In the genomic region with DNA sequence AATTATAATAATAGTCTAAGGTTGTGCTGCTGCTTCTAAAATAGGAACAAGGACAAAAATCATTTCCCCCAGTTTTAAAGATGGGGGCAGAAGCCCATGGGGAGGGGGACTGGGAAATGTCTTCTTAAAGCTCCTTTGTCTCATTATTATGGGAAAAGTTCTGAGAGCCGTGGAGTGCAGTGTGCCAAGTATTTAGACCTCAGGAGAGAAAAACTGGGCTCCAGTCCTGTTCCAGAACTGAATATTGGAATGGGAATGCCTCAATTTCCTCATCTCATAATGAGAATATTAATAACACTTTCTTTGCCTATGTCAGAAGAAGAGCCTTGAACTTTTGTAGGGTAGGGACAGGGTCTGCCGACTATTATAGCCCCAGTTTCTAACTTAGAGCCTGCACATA, we compare ENCODE assay signal across 13 cellular contexts. TPM values are rescaled to one million over a fixed set of nuclear protein-coding genes. Genes with fewer than 3 reads are reported as not detected.
A peak's percentile ranks its signal among the peaks of the same experiment; 100 is the strongest.
DNase-seq lines count a peak whose midpoint lies in the region; ATAC-seq and TF ChIP-seq lines count a peak whose summit lies in the region.
"Had no signal": no experiment of that assay in that cellular context is flagged by ENCODE, and none has a peak within 500 bp of the region (broad histone marks: within the 10 kb centered on the region; RNA-seq: fewer than 3 reads in every experiment).

No MANE protein-coding gene starts in this region.

- H3K4me2 ChIP-seq in BLaER1, result peak overlapping the region; percentile 82; the same call in 1 of the 2 replicates
- peak overlapping the region; percentile 94 for H3K4me2 ChIP-seq in Loucy (ENCODE audit: low read depth, low read length, poor library complexity, severe bottlenecking)
- H3K4me2 ChIP-seq in neural cell (ENCODE audit: low read length), result peak overlapping the region; percentile 5

- H2AFZ ChIP-seq in Loucy (ENCODE audit: low read length) (no peak overlapping the region), neural cell (ENCODE audit: low read depth, low read length) (no peak overlapping the region)

- H3F3A ChIP-seq in Loucy (ENCODE audit: low read depth), result no peaks in the 10 kb centered on the region
- peaks cover 3% of the 10 kb centered on the region for H3F3A ChIP-seq in neural cell (ENCODE audit: insufficient read depth, low read length, poor library complexity, severe bottlenecking)

- DNase-seq in central memory CD8-positive, alpha-beta T cell (ENCODE audit: low spot score in 2 of 2), result no peak
- DNase-seq in MV-4-11 (lab: John Stamatoyannopoulos, UW), result no peak
- DNase-seq: aorta, endodermal cell, heart right ventricle had no signal

- H3K4me3 ChIP-seq in BLaER1 (no peak overlapping the region), Loucy (ENCODE audit: low read length, poor library complexity, severe bottlenecking) (peak overlapping the region; percentile 78), neural cell (ENCODE audit: low read length) (peak overlapping the region; percentile 57)

- TF ChIP-seq EP300 in neural cell (conservative IDR thresholded peaks at IDR 0.05; ENCODE audit: poor library complexity, severe bottlenecking), result no peak

- H3K4me3 Mint-ChIP-seq in central memory CD8-positive, alpha-beta T cell, result no peak overlapping the region
- H3K4me3 Mint-ChIP-seq: endodermal cell had no signal

- H3K27me3 ChIP-seq in BLaER1, result no peaks in the 10 kb centered on the region
- no peaks in the 10 kb centered on the region for H3K27me3 ChIP-seq in Loucy (ENCODE audit: insufficient read depth, low read length, poor library complexity, severe bottlenecking)
- no peaks in the 10 kb centered on the region for H3K27me3 ChIP-seq in neural cell (ENCODE audit: insufficient read depth, low read depth, low read length)
- H3K27me3 ChIP-seq: heart right ventricle, left lung had no signal

- no peaks in the 10 kb centered on the region for H3K36me3 ChIP-seq in BLaER1
- H3K36me3 ChIP-seq in Loucy (ENCODE audit: insufficient read depth, low read length), result no peaks in the 10 kb centered on the region
- no peaks in the 10 kb centered on the region for H3K36me3 ChIP-seq in neural cell (ENCODE audit: insufficient read depth, low read length)
- H3K36me3 ChIP-seq: heart right ventricle, left lung had no signal

- H4K20me1 ChIP-seq in BLaER1 (no peaks in the 10 kb centered on the region), Loucy (ENCODE audit: insufficient read depth, low read length, poor library complexity, severe bottlenecking) (no peaks in the 10 kb centered on the region), neural cell (ENCODE audit: insufficient read depth) (no peaks in the 10 kb centered on the region)

- no peak for TF ChIP-seq RAD21 in neural cell (conservative IDR thresholded peaks at IDR 0.05)

- no peak for ATAC-seq in central memory CD8-positive, alpha-beta T cell (replicated peaks; ENCODE audit: extremely low read depth, poor library complexity, severe bottlenecking)
- no peak for ATAC-seq in HG02571 (IDR thresholded peaks at IDR 0.05; ENCODE audit: unreplicated experiment)
- ATAC-seq in HG02759 (IDR thresholded peaks at IDR 0.05; ENCODE audit: unreplicated experiment), result no peak
- ATAC-seq in GM19351 (IDR thresholded peaks at IDR 0.05; ENCODE audit: unreplicated experiment), result no peak

- no peak overlapping the region for H3K9ac ChIP-seq in BLaER1
- no peak overlapping the region for H3K9ac ChIP-seq in Loucy (ENCODE audit: low read depth, low read length, poor library complexity, severe bottlenecking)
- peak overlapping the region; percentile 53 for H3K9ac ChIP-seq in neural cell (ENCODE audit: low read length)
- H3K9ac ChIP-seq: parathyroid adenoma had no signal

- H3K4me1 ChIP-seq in BLaER1 (peaks cover 24% of the 10 kb centered on the region), Loucy (ENCODE audit: insufficient read depth, low read length, poor library complexity, severe bottlenecking) (peaks cover 7% of the 10 kb centered on the region)
- H3K4me1 ChIP-seq: parathyroid adenoma had no signal

- TF ChIP-seq CTCF in Loucy (conservative IDR thresholded peaks at IDR 0.05; ENCODE audit: low read length) (no peak), neural cell (IDR thresholded peaks at IDR 0.05; ENCODE audit: poor library complexity, severe bottlenecking) (no peak)

- H3K27ac ChIP-seq in BLaER1 (no peak overlapping the region), neural cell (ENCODE audit: low read length) (peak overlapping the region; percentile 76)

- no peaks in the 10 kb centered on the region for H3K9me2 ChIP-seq in Loucy (replicated peaks; ENCODE audit: low read depth, low read length)
- no peaks in the 10 kb centered on the region for H3K9me2 ChIP-seq in neural cell (ENCODE audit: insufficient read depth, low read length)

- peak overlapping the region; percentile 93 for H3K27ac Mint-ChIP-seq in central memory CD8-positive, alpha-beta T cell (ENCODE audit: low read depth)
- H3K27ac Mint-ChIP-seq: endodermal cell had no signal

- H3K9me3 Mint-ChIP-seq in central memory CD8-positive, alpha-beta T cell, result peaks cover 5% of the 10 kb centered on the region

- peaks cover 1% of the 10 kb centered on the region for H3K36me3 Mint-ChIP-seq in central memory CD8-positive, alpha-beta T cell (ENCODE audit: insufficient read depth)

- peaks cover 17% of the 10 kb centered on the region for H3K4me1 Mint-ChIP-seq in central memory CD8-positive, alpha-beta T cell

- H3K9me3 ChIP-seq in BLaER1 (no peaks in the 10 kb centered on the region), Loucy (ENCODE audit: insufficient read depth, low read depth, low read length) (no peaks in the 10 kb centered on the region), neural cell (ENCODE audit: low read length) (no peaks in the 10 kb centered on the region)

- H3K79me2 ChIP-seq in Loucy (ENCODE audit: insufficient read depth, low read length), result no peaks in the 10 kb centered on the region
- no peaks in the 10 kb centered on the region for H3K79me2 ChIP-seq in neural cell (replicated peaks; ENCODE audit: insufficient read depth, low read length)
- H3K79me2 ChIP-seq: parathyroid adenoma had no signal

- no peaks in the 10 kb centered on the region for H3K27me3 Mint-ChIP-seq in central memory CD8-positive, alpha-beta T cell

TF ChIP-seq in neural cell, 6 proteins besides CTCF, POLR2A, EP300 and RAD21:
- TF ChIP-seq REST (IDR thresholded peaks at IDR 0.05; ENCODE audit: borderline replicate concordance) (no peak), TAF1 (IDR thresholded peaks at IDR 0.05; ENCODE audit: low read depth) (no peak), POLR2AphosphoS5 (IDR thresholded peaks at IDR 0.05) (no peak), SMC3 (conservative IDR thresholded peaks at IDR 0.05; ENCODE audit: poor library complexity) (no peak), EZH2 (IDR thresholded peaks at IDR 0.05; ENCODE audit: borderline replicate concordance, insufficient read depth, low read length, poor library complexity, severe bottlenecking) (no peak), MXI1 (conservative IDR thresholded peaks at IDR 0.05; ENCODE audit: poor library complexity, severe bottlenecking) (no peak)
TF ChIP-seq in neural cell: peak in this region for 0.

RNA-seq across cellular contexts. Expression of gene ATF3, which starts 40.9 kb away (rescaled TPM):
- polyA plus RNA-seq in neural cell, result 3.4 and 7.2 TPM in 2 replicates
- 2.2 and 3.4 TPM in 2 replicates for polyA minus RNA-seq in neural cell

Comparison
In these comparisons a context has a peak if more than half of its experiments do, and no peak if none do; other contexts are left out.
1. H3K4me2 ChIP-seq: peak in every context shown above with its lines; median percentile 94 in Loucy; 82 in BLaER1; 5 in neural cell.